In the genomic region with DNA sequence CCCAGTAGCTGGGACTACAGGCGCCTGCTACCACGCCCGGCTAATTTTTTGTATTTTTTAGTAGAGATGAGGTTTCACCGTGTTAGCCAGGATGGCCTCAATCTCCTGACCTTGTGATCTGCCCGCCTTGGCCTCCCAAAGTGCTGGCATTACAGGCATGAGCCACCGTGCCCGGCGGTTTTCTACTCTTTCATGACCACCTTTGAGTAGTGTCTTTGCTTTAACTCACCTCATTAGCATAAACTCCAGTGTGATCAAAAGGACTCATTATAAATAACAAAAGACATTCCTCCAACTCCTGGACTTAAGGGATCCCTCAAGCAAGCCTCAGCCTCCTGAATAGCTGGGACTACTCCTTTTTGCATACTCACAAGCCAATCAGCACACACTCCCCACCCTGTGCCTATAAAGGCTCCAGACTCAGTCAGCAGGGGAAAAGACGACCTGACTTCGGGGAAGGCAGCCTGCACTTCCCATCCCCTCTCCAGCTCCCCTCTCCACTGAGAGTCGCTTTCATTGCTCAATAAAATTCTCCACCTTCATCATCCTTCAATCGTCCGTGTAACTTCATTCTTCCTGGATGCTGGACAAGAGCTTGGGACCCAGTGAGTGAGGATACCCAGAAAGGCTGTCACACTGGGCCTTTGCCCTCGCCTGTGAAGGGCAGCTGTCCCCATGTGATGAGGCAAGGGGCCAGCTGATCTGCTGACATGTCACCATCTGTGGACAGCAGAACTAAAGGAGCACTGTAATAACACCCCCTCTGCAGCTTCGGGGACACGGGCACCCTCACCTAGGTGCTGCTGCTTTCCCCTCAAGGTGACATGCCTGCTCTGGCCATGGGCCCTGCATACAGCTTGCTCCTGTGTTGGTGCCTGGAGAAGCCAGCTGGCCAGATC, we compare ENCODE assay signal across 1 cellular context.
TF ChIP-seq lines count a peak whose summit lies in the region.

No MANE protein-coding gene starts in this region.

TF ChIP-seq in HepG2, 621 proteins besides CTCF, POLR2A, EP300 and RAD21:
- TF ChIP-seq TRIM24 (CRISPR knock-in tag; IDR thresholded peaks at IDR 0.05) = no peak
- TF ChIP-seq ZNF777 (CRISPR knock-in tag; IDR thresholded peaks at IDR 0.05) = no peak
- no peak for TF ChIP-seq GTF3A (CRISPR knock-in tag; conservative IDR thresholded peaks at IDR 0.05)
- TF ChIP-seq SMARCE1 (IDR thresholded peaks at IDR 0.05; ENCODE audit: borderline replicate concordance) = no peak
- TF ChIP-seq NPAS2 (CRISPR knock-in tag; IDR thresholded peaks at IDR 0.05; ENCODE audit: borderline replicate concordance) = no peak
- TF ChIP-seq AGO1 (IDR thresholded peaks at IDR 0.05; ENCODE audit: low read depth, low read length, poor library complexity, severe bottlenecking) = no peak
- TF ChIP-seq MEIS1 (CRISPR knock-in tag; IDR thresholded peaks at IDR 0.05; ENCODE audit: borderline replicate concordance) = no peak
- TF ChIP-seq SMYD3 (CRISPR knock-in tag; IDR thresholded peaks at IDR 0.05) = no peak
- no peak for TF ChIP-seq SIN3A (IDR thresholded peaks at IDR 0.05; ENCODE audit: borderline replicate concordance, low read depth, low read length)
- no peak for TF ChIP-seq XRCC5 (optimal IDR thresholded peaks at IDR 0.05; ENCODE audit: low read length)
- TF ChIP-seq NCOA1 (CRISPR knock-in tag; IDR thresholded peaks at IDR 0.05) = no peak
- TF ChIP-seq ZNF263 (CRISPR knock-in tag; IDR thresholded peaks at IDR 0.05) = no peak
- TF ChIP-seq, protein P1, sequence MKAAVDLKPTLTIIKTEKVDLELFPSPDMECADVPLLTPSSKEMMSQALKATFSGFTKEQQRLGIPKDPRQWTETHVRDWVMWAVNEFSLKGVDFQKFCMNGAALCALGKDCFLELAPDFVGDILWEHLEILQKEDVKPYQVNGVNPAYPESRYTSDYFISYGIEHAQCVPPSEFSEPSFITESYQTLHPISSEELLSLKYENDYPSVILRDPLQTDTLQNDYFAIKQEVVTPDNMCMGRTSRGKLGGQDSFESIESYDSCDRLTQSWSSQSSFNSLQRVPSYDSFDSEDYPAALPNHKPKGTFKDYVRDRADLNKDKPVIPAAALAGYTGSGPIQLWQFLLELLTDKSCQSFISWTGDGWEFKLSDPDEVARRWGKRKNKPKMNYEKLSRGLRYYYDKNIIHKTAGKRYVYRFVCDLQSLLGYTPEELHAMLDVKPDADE (CRISPR knock-in tag; IDR thresholded peaks at IDR 0.05) = no peak
- no peak for TF ChIP-seq STAG1 (CRISPR knock-in tag; IDR thresholded peaks at IDR 0.05)
- TF ChIP-seq ZBTB1 (CRISPR knock-in tag; IDR thresholded peaks at IDR 0.05; ENCODE audit: borderline replicate concordance) = no peak
- TF ChIP-seq MTA1 (CRISPR knock-in tag; IDR thresholded peaks at IDR 0.05; ENCODE audit: borderline replicate concordance) = no peak
- TF ChIP-seq, protein P2, sequence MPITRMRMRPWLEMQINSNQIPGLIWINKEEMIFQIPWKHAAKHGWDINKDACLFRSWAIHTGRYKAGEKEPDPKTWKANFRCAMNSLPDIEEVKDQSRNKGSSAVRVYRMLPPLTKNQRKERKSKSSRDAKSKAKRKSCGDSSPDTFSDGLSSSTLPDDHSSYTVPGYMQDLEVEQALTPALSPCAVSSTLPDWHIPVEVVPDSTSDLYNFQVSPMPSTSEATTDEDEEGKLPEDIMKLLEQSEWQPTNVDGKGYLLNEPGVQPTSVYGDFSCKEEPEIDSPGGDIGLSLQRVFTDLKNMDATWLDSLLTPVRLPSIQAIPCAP (CRISPR knock-in tag; IDR thresholded peaks at IDR 0.05; ENCODE audit: low read depth) = no peak
- no peak for TF ChIP-seq HNRNPUL1 (IDR thresholded peaks at IDR 0.05; ENCODE audit: low read depth, low read length)
- no peak for TF ChIP-seq ZFP36L1 (CRISPR knock-in tag; IDR thresholded peaks at IDR 0.05)
- no peak for TF ChIP-seq ZNF34 (CRISPR knock-in tag; IDR thresholded peaks at IDR 0.05; ENCODE audit: borderline replicate concordance)
